ENCODE assay signal across 8 cellular contexts in genomic region chr6:2988426-2989331, GRCh38. TPM values are rescaled to one million over a fixed set of nuclear protein-coding genes. Genes with fewer than 3 reads are reported as not detected.
DNase-seq lines count a peak whose midpoint lies in the region; ATAC-seq and TF ChIP-seq lines count a peak whose summit lies in the region.

No MANE protein-coding gene starts in this region.

- H3K79me2 ChIP-seq in DND-41 (ENCODE audit: insufficient read depth, low read length) (no peaks in the 10 kb centered on the region), Karpas-422 (ENCODE audit: low read length) (no peaks in the 10 kb centered on the region), neural cell (replicated peaks; ENCODE audit: insufficient read depth, low read length) (peaks cover 5% of the 10 kb centered on the region)

- peak; percentile 66 for TF ChIP-seq RAD21 in neural cell (conservative IDR thresholded peaks at IDR 0.05)

- TF ChIP-seq EP300 in neural cell (conservative IDR thresholded peaks at IDR 0.05; ENCODE audit: poor library complexity, severe bottlenecking): peak; percentile 36

- H3K4me2 ChIP-seq in DND-41 (ENCODE audit: insufficient read depth, low read length) (peak overlapping the region; percentile 93), Karpas-422 (ENCODE audit: low read depth, low read length, poor library complexity, severe bottlenecking) (peak overlapping the region; percentile 77), neural cell (ENCODE audit: low read length) (peak overlapping the region; percentile 99)

- ATAC-seq in DND-41 (ENCODE audit: insufficient read depth, low read depth) (peak; percentile 81), GM21825 (IDR thresholded peaks at IDR 0.05; ENCODE audit: unreplicated experiment) (peak; percentile 62)

- peak overlapping the region; percentile 97 for H3K27ac ChIP-seq in DND-41 (ENCODE audit: low read length)
- H3K27ac ChIP-seq in Karpas-422 (ENCODE audit: low read length): peak overlapping the region; percentile 90
- peak overlapping the region; percentile 100 for H3K27ac ChIP-seq in neural cell (ENCODE audit: low read length)
- H3K27ac ChIP-seq in stomach smooth muscle (ENCODE audit: low read length): peak overlapping the region; percentile 99

- peak; percentile 84 for DNase-seq in DND-41
- peak; percentile 90 for DNase-seq in Karpas-422
- peak; percentile 98 for DNase-seq in RKO (ENCODE audit: low spot score)
- peak; percentile 66 for DNase-seq in activated gamma-delta T cell (lab: John Stamatoyannopoulos, UW)
- DNase-seq in fibroblast of the conjunctiva (ENCODE audit: low read depth): peak; percentile 73

- H3K9ac ChIP-seq in DND-41 (ENCODE audit: low read depth, low read length) (peak overlapping the region; percentile 81), Karpas-422 (ENCODE audit: low read length) (peak overlapping the region; percentile 76), neural cell (ENCODE audit: low read length) (peak overlapping the region; percentile 99), stomach smooth muscle (ENCODE audit: low read length in 2 of 2) (peak overlapping the region; percentile 89 to 99)

- peaks cover 19% of the 10 kb centered on the region for H3F3A ChIP-seq in neural cell (ENCODE audit: insufficient read depth, low read length, poor library complexity, severe bottlenecking)

- peaks cover 22% of the 10 kb centered on the region for H3K4me1 ChIP-seq in DND-41 (ENCODE audit: insufficient read depth, low read length)
- H3K4me1 ChIP-seq in Karpas-422 (ENCODE audit: low read length): peaks cover 14% of the 10 kb centered on the region
- H3K4me1 ChIP-seq in stomach smooth muscle (ENCODE audit: control insufficient read depth, insufficient read depth, low read length): peaks cover 18% of the 10 kb centered on the region

- H3K27me3 ChIP-seq in DND-41 (ENCODE audit: insufficient read depth, low read length, poor library complexity) (peaks cover 10% of the 10 kb centered on the region), Karpas-422 (ENCODE audit: low read length) (no peaks in the 10 kb centered on the region), neural cell (ENCODE audit: insufficient read depth, low read depth, low read length) (no peaks in the 10 kb centered on the region), stomach smooth muscle (ENCODE audit: control insufficient read depth in 1 of 2, insufficient read depth in 2 of 2, low read length in 2 of 2) (no peaks in the 10 kb centered on the region)

- H2AFZ ChIP-seq in DND-41 (ENCODE audit: low read depth, low read length) (peak overlapping the region; percentile 97), Karpas-422 (ENCODE audit: low read length) (peak overlapping the region; percentile 96), neural cell (ENCODE audit: low read depth, low read length) (peak overlapping the region; percentile 95)

- TF ChIP-seq CTCF in DND-41 (IDR thresholded peaks at IDR 0.05; ENCODE audit: borderline replicate concordance, extremely low read depth, low read length, poor library complexity, severe bottlenecking): peak; percentile 71
- TF ChIP-seq CTCF in neural cell (IDR thresholded peaks at IDR 0.05; ENCODE audit: poor library complexity, severe bottlenecking): peak; percentile 76

- no peaks in the 10 kb centered on the region for H3K9me3 ChIP-seq in DND-41 (ENCODE audit: insufficient read depth, low read length, severe bottlenecking)
- no peaks in the 10 kb centered on the region for H3K9me3 ChIP-seq in Karpas-422 (ENCODE audit: low read length)
- H3K9me3 ChIP-seq in neural cell (ENCODE audit: low read length): no peaks in the 10 kb centered on the region
- no peaks in the 10 kb centered on the region for H3K9me3 ChIP-seq in stomach smooth muscle (ENCODE audit: control insufficient read depth in 2 of 2, low read length in 2 of 2)

- H3K4me3 ChIP-seq in DND-41 (ENCODE audit: low read depth in 1 of 2, low read length in 2 of 2): peak overlapping the region; percentile 34 to 75
- peak overlapping the region; percentile 79 for H3K4me3 ChIP-seq in Karpas-422 (ENCODE audit: low read length)
- peak overlapping the region; percentile 91 for H3K4me3 ChIP-seq in neural cell (ENCODE audit: low read length)
- H3K4me3 ChIP-seq in stomach smooth muscle (ENCODE audit: low read length in 2 of 2): peak overlapping the region; percentile 81 to 91

- H3K9me2 ChIP-seq in Karpas-422 (replicated peaks; ENCODE audit: insufficient read depth, low read length): no peaks in the 10 kb centered on the region
- H3K9me2 ChIP-seq in neural cell (ENCODE audit: insufficient read depth, low read length): no peaks in the 10 kb centered on the region

- H3K36me3 ChIP-seq in DND-41 (ENCODE audit: insufficient read depth, low read length): no peaks in the 10 kb centered on the region
- H3K36me3 ChIP-seq in Karpas-422 (ENCODE audit: insufficient read depth, low read length): no peaks in the 10 kb centered on the region
- no peaks in the 10 kb centered on the region for H3K36me3 ChIP-seq in neural cell (ENCODE audit: insufficient read depth, low read length)
- H3K36me3 ChIP-seq in stomach smooth muscle (ENCODE audit: control insufficient read depth in 2 of 2, insufficient read depth in 2 of 2, low read length in 2 of 2): no peaks in the 10 kb centered on the region

- H4K20me1 ChIP-seq in DND-41 (ENCODE audit: insufficient read depth, low read length) (no peaks in the 10 kb centered on the region), Karpas-422 (ENCODE audit: insufficient read depth, low read depth, low read length) (no peaks in the 10 kb centered on the region), neural cell (ENCODE audit: insufficient read depth) (no peaks in the 10 kb centered on the region)

TF ChIP-seq in neural cell, 6 proteins besides CTCF, POLR2A, EP300 and RAD21:
- TF ChIP-seq REST (IDR thresholded peaks at IDR 0.05; ENCODE audit: borderline replicate concordance): peak; percentile 87
- no peak for TF ChIP-seq EZH2 (IDR thresholded peaks at IDR 0.05; ENCODE audit: borderline replicate concordance, insufficient read depth, low read length, poor library complexity, severe bottlenecking)
- peak; percentile 75 for TF ChIP-seq TAF1 (IDR thresholded peaks at IDR 0.05; ENCODE audit: low read depth)
- peak; percentile 73 for TF ChIP-seq MXI1 (conservative IDR thresholded peaks at IDR 0.05; ENCODE audit: poor library complexity, severe bottlenecking)
- peak; percentile 71 for TF ChIP-seq SMC3 (conservative IDR thresholded peaks at IDR 0.05; ENCODE audit: poor library complexity)
- peak; percentile 90 for TF ChIP-seq POLR2AphosphoS5 (IDR thresholded peaks at IDR 0.05)
TF ChIP-seq in neural cell: peak in this region for 5.

RNA-seq across cellular contexts. Expression of gene NQO2, which starts 11.0 kb away (rescaled TPM):
- 5.5 and 9.1 TPM in 2 replicates for total RNA-seq in Karpas-422 (2014; rRNA removed; shearing (Covaris generic); ENCODE audit: low replicate concordance)
- 33.2 and 47.7 TPM in 2 replicates for polyA plus RNA-seq in neural cell
- polyA minus RNA-seq in neural cell: 16.1 and 18.3 TPM in 2 replicates

RNA-seq across cellular contexts. Expression of gene SERPINB6, which starts 17.3 kb away (rescaled TPM):
- total RNA-seq in Karpas-422 (2014; rRNA removed; shearing (Covaris generic); ENCODE audit: low replicate concordance): not detected in 2 replicates
- 1.9 and 2.3 TPM in 2 replicates for polyA plus RNA-seq in neural cell
- polyA minus RNA-seq in neural cell: 2.0 and 3.2 TPM in 2 replicates

Comparison
In these comparisons a context has a peak if more than half of its experiments do, and no peak if none do; other contexts are left out.
1. Peak in every context shown above with its lines: DNase-seq, ATAC-seq, H3K4me3 ChIP-seq and H3K27ac ChIP-seq.